1 cellular context compared by ENCODE assay signal in the genomic region with DNA sequence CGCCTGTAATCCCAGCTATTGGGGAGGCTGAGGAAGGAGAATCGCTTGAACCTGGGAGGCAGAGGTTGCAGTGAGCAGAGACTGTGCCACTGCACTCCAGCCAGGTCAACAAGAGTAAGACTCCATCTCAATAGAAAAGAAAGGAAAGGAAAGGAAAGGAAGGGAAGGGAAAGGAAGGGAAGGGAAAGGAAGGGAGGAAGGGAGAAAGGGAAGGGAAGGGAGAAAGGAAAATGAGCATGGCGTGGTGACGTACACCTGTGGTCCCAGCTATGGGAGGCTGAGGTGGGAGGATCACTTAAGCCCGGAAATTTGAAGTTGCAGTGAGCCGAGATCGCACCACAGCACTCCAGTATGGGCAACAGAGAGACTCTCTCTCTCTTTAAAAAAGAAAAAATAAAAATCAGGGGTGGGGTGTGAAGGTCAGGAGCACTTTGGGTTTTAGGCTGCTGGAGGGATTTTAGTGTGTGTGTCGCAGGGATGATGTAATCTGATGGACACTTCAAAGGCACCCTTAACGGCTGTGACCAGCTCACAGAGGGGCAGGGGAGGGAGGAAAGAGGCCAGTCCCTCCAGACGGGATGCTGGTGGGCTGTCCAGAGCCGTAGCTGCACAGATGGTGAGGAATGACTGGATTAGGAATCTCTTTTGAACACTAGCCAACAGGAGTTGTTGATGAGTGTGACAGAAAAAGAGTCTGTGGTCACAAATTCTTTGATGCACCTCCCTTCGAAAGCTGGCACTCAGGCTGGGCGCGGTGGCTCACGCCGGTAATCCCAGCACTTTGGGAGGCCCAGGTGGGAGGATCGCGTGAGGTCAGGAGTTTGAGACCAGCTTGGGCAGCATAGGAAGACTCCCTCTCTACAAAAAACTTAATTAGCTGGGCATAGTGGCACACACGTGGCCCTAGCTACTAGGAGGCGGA.
TF ChIP-seq lines count a peak whose summit lies in the region.

No MANE protein-coding gene starts in this region.

TF ChIP-seq in WTC11, 78 proteins besides CTCF, POLR2A, EP300 and RAD21 (continued from another document):
- TF ChIP-seq, protein P1, sequence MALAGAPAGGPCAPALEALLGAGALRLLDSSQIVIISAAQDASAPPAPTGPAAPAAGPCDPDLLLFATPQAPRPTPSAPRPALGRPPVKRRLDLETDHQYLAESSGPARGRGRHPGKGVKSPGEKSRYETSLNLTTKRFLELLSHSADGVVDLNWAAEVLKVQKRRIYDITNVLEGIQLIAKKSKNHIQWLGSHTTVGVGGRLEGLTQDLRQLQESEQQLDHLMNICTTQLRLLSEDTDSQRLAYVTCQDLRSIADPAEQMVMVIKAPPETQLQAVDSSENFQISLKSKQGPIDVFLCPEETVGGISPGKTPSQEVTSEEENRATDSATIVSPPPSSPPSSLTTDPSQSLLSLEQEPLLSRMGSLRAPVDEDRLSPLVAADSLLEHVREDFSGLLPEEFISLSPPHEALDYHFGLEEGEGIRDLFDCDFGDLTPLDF (CRISPR knock-in tag; IDR thresholded peaks at IDR 0.05), result no peak
- TF ChIP-seq IRF2 (CRISPR knock-in tag; IDR thresholded peaks at IDR 0.05; ENCODE audit: borderline replicate concordance, low read depth) (no peak), NFATC4 (CRISPR knock-in tag; IDR thresholded peaks at IDR 0.05) (no peak), SMAD3 (CRISPR knock-in tag; IDR thresholded peaks at IDR 0.05; ENCODE audit: borderline replicate concordance) (no peak), GABPB1 (CRISPR knock-in tag; IDR thresholded peaks at IDR 0.05) (0 out of 2 replicates have a peak, but pooled peaks have one; percentile 29)
